Comparison of ENCODE assay signal across 8 cellular contexts in the genomic region with DNA sequence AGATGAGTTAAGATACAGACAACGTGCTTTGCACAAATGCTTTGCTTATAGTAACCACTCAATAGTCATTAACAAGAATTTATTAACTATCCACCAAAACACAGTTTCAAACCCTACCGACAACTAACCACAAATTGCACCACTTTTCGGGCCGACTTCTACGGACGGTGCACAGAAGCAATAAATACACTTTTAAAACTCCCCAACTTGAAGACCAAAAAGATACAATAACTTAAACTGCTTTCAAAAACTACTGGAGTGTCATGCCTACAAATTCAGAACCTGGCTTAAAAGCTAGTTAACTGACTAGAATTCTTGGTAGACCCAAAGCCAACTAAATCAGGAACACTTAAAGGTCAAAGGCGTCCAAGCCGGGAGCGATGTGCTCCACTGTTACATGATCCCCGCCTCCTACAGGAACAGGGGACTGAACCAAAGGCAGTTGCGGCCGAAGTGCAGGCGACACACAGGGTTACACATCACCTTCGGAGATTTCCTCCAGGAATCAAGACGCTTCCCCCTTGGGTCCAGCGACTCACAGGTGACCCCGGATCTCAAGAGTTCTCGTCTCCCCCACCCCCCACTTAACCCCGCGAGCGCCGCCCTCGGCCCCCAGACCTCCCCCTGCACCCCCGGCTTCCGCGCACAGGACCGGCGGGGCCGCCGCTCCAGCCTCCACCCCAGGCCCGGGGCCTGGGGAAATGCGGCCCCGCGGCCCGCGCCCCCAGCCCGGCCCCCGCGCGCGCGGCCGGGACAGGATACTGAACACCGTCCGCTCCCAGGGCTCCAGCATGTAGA. TPM values are rescaled to one million over a fixed set of nuclear protein-coding genes. Genes with fewer than 3 reads are reported as not detected.
DNase-seq lines count a peak whose midpoint lies in the region; ATAC-seq and TF ChIP-seq lines count a peak whose summit lies in the region.

No MANE protein-coding gene starts in this region.

- peak overlapping the region; percentile 97 to 99 for H3K27ac ChIP-seq in lung (ENCODE audit: low read depth in 1 of 2, low read length in 1 of 2)

- H3K36me3 Mint-ChIP-seq in activated CD4-positive, alpha-beta T cell treated with anti-CD3 and anti-CD28 coated beads for 36 hours (ENCODE audit: low read depth) = peaks cover 5% of the 10 kb centered on the region
- H3K36me3 Mint-ChIP-seq in stimulated activated naive B cell treated with anti-CD40 and anti-IgM and Interleukin-4, amounts not matched to agents 10 μg/mL and 1 μg/mL and 100 μg/mL, for 72 hours = peaks cover 0 to 4% of the 10 kb centered on the region in 2 donors

- no peaks in the 10 kb centered on the region for H3K9me3 Mint-ChIP-seq in activated CD4-positive, alpha-beta T cell treated with anti-CD3 and anti-CD28 coated beads for 36 hours (ENCODE audit: low read depth)
- no peaks in the 10 kb centered on the region for H3K9me3 Mint-ChIP-seq in stimulated activated naive B cell treated with anti-CD40 and anti-IgM and Interleukin-4, amounts not matched to agents 10 μg/mL and 1 μg/mL and 100 μg/mL, for 72 hours

- POLR2A ChIA-PET in activated CD4-positive, alpha-beta T cell treated with anti-CD3 and anti-CD28 coated beads for 36 hours (lab: Charles Lee) = no interaction called here

- CTCF ChIA-PET in activated CD4-positive, alpha-beta T cell treated with anti-CD3 and anti-CD28 coated beads for 36 hours (lab: Charles Lee) = interaction anchor here (0.8 to 1.1 kb wide), 2 partner anchors 101 to 127 kb away, joined by 3 to 4 read pairs; no protein-coding TSS in a partner anchor

- H3K9me3 ChIP-seq in lung (ENCODE audit: control insufficient read depth in 2 of 2, insufficient read depth in 1 of 2, low read length in 1 of 2) = no peaks in the 10 kb centered on the region

- peak overlapping the region; percentile 91 for H3K4me3 Mint-ChIP-seq in activated CD4-positive, alpha-beta T cell treated with anti-CD3 and anti-CD28 coated beads for 36 hours
- H3K4me3 Mint-ChIP-seq in stimulated activated naive B cell treated with anti-CD40 and anti-IgM and Interleukin-4, amounts not matched to agents 10 μg/mL and 1 μg/mL and 100 μg/mL, for 72 hours = peak overlapping the region; percentile 84 to 90

- ATAC-seq in activated CD4-positive, alpha-beta T cell treated with anti-CD3 and anti-CD28 coated beads for 36 hours = peak; percentile 62
- ATAC-seq in HG02678 (IDR thresholded peaks at IDR 0.05; ENCODE audit: unreplicated experiment) (peak; percentile 35), lung (ENCODE audit: insufficient read depth, low FRiP score) (peak; percentile 37)
- peak in 1 of 2 donors; percentile 20 for ATAC-seq in stimulated activated naive B cell treated with anti-CD40 and anti-IgM and Interleukin-4, amounts not matched to agents 10 μg/mL and 1 μg/mL and 100 μg/mL, for 72 hours (replicated peaks)

- H3K4me1 ChIP-seq in lung (ENCODE audit: control insufficient read depth in 2 of 2, insufficient read depth in 2 of 2, low read length in 2 of 2) = peaks cover 2 to 4% of the 10 kb centered on the region in 2 donors

- 1% methylated on average over 41 to 45 of the region's 45 CpGs for WGBS in lung, 2 donors

- peak overlapping the region; percentile 85 for H3K27ac Mint-ChIP-seq in activated CD4-positive, alpha-beta T cell treated with anti-CD3 and anti-CD28 coated beads for 36 hours
- H3K27ac Mint-ChIP-seq in stimulated activated naive B cell treated with anti-CD40 and anti-IgM and Interleukin-4, amounts not matched to agents 10 μg/mL and 1 μg/mL and 100 μg/mL, for 72 hours = peak overlapping the region; percentile 95

- peak overlapping the region; percentile 85 for H3K4me3 ChIP-seq in lung

- H3K4me1 Mint-ChIP-seq in activated CD4-positive, alpha-beta T cell treated with anti-CD3 and anti-CD28 coated beads for 36 hours = peaks cover 19% of the 10 kb centered on the region
- H3K4me1 Mint-ChIP-seq in stimulated activated naive B cell treated with anti-CD40 and anti-IgM and Interleukin-4, amounts not matched to agents 10 μg/mL and 1 μg/mL and 100 μg/mL, for 72 hours = peaks cover 9 to 17% of the 10 kb centered on the region in 2 donors

- H3K36me3 ChIP-seq in lung (ENCODE audit: control insufficient read depth in 2 of 2, insufficient read depth in 2 of 2, low read length in 2 of 2) = peaks cover 0 to 2% of the 10 kb centered on the region in 2 donors

- intact Hi-C loops in activated CD4-positive, alpha-beta T cell treated with anti-CD3 and anti-CD28 coated beads for 36 hours (cut with DNase I, micrococcal nuclease) = loop anchor here (1.0 to 10.0 kb wide), 10 partner anchors 73 to 1856 kb away; partner anchors contain the start of genes BRMS1L (in 1 of the 2), CFL2 (in 1 of the 2), EAPP (in 1 of the 2) and PRORP (in 1 of the 2)

- no peaks in the 10 kb centered on the region for H3K27me3 ChIP-seq in lung (ENCODE audit: control insufficient read depth, insufficient read depth)

- DNase-seq in activated CD4-positive, alpha-beta T cell treated with anti-CD3 and anti-CD28 coated beads for 36 hours = peak; percentile 50
- no peak for DNase-seq in activated CD4-positive, alpha-beta T cell treated with anti-CD3 and anti-CD28 coated beads for 1 hour
- DNase-seq in NCI-H1092 (lab: John Stamatoyannopoulos, UW) (peak; percentile 25), T1000 (lab: John Stamatoyannopoulos, UW) (peak; percentile 36), ecto neural progenitor cell (ENCODE audit: low spot score) (peak; percentile 73), lung (ENCODE audit: low spot score) (peak; percentile 51)
- peak; percentile 7 for DNase-seq in stimulated activated naive B cell treated with anti-CD40 and anti-IgM and Interleukin-4, amounts not matched to agents 10 μg/mL and 1 μg/mL and 100 μg/mL, for 72 hours

- TF ChIP-seq CTCF in lung (IDR thresholded peaks at IDR 0.05; ENCODE audit: control extremely low read depth, extremely low read depth) = no peak

- H3K27me3 Mint-ChIP-seq in activated CD4-positive, alpha-beta T cell treated with anti-CD3 and anti-CD28 coated beads for 36 hours = no peaks in the 10 kb centered on the region
- no peaks in the 10 kb centered on the region for H3K27me3 Mint-ChIP-seq in stimulated activated naive B cell treated with anti-CD40 and anti-IgM and Interleukin-4, amounts not matched to agents 10 μg/mL and 1 μg/mL and 100 μg/mL, for 72 hours

RNA-seq across cellular contexts. Expression of gene SPTSSA, which starts 0.5 kb away (rescaled TPM):
- 1 to 10 TPM; 8.7 to 8.9 TPM for total RNA-seq in activated CD4-positive, alpha-beta T cell treated with anti-CD3 and anti-CD28 coated beads for 36 hours
- 10 to 100 TPM; 51.8 to 71.2 TPM for total RNA-seq in lung
- 10 to 100 TPM; 84.9 to 92.5 TPM for polyA plus RNA-seq in lung

Comparison
In these comparisons a context has a peak if more than half of its experiments do, and no peak if none do; other contexts are left out.
1. RNA of gene SPTSSA, which starts 0.5 kb away (total RNA-seq): 51.8 to 71.2 TPM in lung; 8.7 to 8.9 TPM in activated CD4-positive, alpha-beta T cell treated with anti-CD3 and anti-CD28 coated beads for 36 hours; every median in the first group is over 4 times any median in the second.